In the genomic region with DNA sequence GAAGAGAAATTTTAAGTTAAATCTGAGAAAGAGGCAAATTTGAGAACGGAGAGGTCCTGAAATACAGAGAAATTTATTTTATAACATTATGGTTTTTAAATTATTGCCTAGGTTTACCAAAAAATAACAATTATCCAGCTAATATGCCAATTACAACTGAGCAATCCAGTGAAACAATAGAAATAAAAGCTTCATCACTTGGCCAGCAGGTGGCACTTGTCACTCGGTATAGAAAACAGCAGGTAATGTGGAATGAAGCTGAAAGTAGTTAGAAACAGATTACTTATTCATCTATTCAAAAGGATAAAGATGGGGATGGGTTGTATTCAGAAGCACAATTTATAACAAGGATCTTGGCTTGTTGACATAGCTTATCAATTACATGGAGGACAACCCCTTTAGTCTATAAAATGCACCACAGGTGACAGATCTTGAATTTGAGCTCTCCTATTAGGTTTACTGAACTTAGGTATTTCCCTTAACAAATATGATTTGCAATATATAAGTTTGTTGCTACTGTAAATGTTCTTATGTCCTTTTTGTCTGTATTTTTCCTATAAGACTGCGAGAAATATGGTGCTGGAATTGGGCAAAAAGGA, we compare ENCODE assay signal across 9 cellular contexts.
DNase-seq lines count a peak whose midpoint lies in the region; ATAC-seq and TF ChIP-seq lines count a peak whose summit lies in the region.
"Had no signal": no experiment of that assay in that cellular context is flagged by ENCODE, and none has a peak within 500 bp of the region (broad histone marks: within the 10 kb centered on the region; RNA-seq: fewer than 3 reads in every experiment).

No MANE protein-coding gene starts in this region.

- intact Hi-C loops in esophagus squamous epithelium (cut with DNase I): no loop called here

- no peaks in the 10 kb centered on the region for H3K9me3 ChIP-seq in esophagus squamous epithelium
- H3K9me3 ChIP-seq in neural progenitor cell (ENCODE audit: low read depth): no peaks in the 10 kb centered on the region

- TF ChIP-seq POLR2A in esophagus squamous epithelium (IDR thresholded peaks at IDR 0.05): no peak

- no peak overlapping the region for H3K4me3 ChIP-seq in esophagus squamous epithelium
- H3K4me3 ChIP-seq in neural progenitor cell: no peak overlapping the region
- H3K4me3 ChIP-seq: skin epidermis had no signal

- no peak overlapping the region for H3K4me2 ChIP-seq in neural progenitor cell

- no peaks in the 10 kb centered on the region for H3K36me3 Mint-ChIP-seq in neural progenitor cell

- H3K27ac ChIP-seq in esophagus squamous epithelium: no peak overlapping the region
- no peak overlapping the region for H3K27ac ChIP-seq in neural progenitor cell
- H3K27ac ChIP-seq: skin epidermis had no signal

- H3K27ac Mint-ChIP-seq in neural progenitor cell: no peak overlapping the region

- 30 to 31% methylated on average over 3 of the region's 3 CpGs for WGBS in esophagus squamous epithelium, 2 donors

- H3F3A ChIP-seq in neural progenitor cell (ENCODE audit: low read depth): no peaks in the 10 kb centered on the region

- H3K4me1 Mint-ChIP-seq in neural progenitor cell: peaks cover 4% of the 10 kb centered on the region

- H3K27me3 ChIP-seq in esophagus squamous epithelium: no peaks in the 10 kb centered on the region
- no peaks in the 10 kb centered on the region for H3K27me3 ChIP-seq in neural progenitor cell

- no peaks in the 10 kb centered on the region for H3K4me1 ChIP-seq in esophagus squamous epithelium
- H3K4me1 ChIP-seq in neural progenitor cell: no peaks in the 10 kb centered on the region

- no peaks in the 10 kb centered on the region for H3K9me3 Mint-ChIP-seq in neural progenitor cell

- H3K79me2 ChIP-seq in neural progenitor cell (ENCODE audit: low read depth): no peaks in the 10 kb centered on the region

- no peak overlapping the region for H2AFZ ChIP-seq in neural progenitor cell (replicated peaks)

- H4K20me1 ChIP-seq in neural progenitor cell (ENCODE audit: low read depth): no peaks in the 10 kb centered on the region

- TF ChIP-seq CTCF in esophagus squamous epithelium (IDR thresholded peaks at IDR 0.05) (peak in 5 of 6 experiments; percentile 38 to 66 (median 50)), neural progenitor cell (IDR thresholded peaks at IDR 0.05) (peak; percentile 92), omental fat pad (IDR thresholded peaks at IDR 0.05) (no peak)

- ATAC-seq in GM18502 (IDR thresholded peaks at IDR 0.05; ENCODE audit: poor library complexity, unreplicated experiment) (peak; percentile 93), HG02870 (IDR thresholded peaks at IDR 0.05; ENCODE audit: unreplicated experiment) (peak; percentile 83), omental fat pad (ENCODE audit: low FRiP score) (no peak)

- no peaks in the 10 kb centered on the region for H3K27me3 Mint-ChIP-seq in neural progenitor cell (ENCODE audit: insufficient read depth, low read depth)

- peak; percentile 36 for DNase-seq in AG20443 (ENCODE audit: low spot score)
- DNase-seq in NCI-H1694 (lab: John Stamatoyannopoulos, UW): peak; percentile 9
- DNase-seq in activated CD4-positive, alpha-beta T cell treated with anti-CD3 and anti-CD28 coated beads for 48 hours: peak; percentile 40
- DNase-seq in esophagus squamous epithelium (lab: John Stamatoyannopoulos, UW): no peak
- peak; percentile 55 for DNase-seq in neural progenitor cell (ENCODE audit: low spot score)
- no peak for DNase-seq in omental fat pad (ENCODE audit: low spot score)

- no peak overlapping the region for H3K4me3 Mint-ChIP-seq in neural progenitor cell

- H3K36me3 ChIP-seq in esophagus squamous epithelium (no peaks in the 10 kb centered on the region), neural progenitor cell (no peaks in the 10 kb centered on the region)

- H3K9ac ChIP-seq in neural progenitor cell: no peak overlapping the region

Comparison
In these comparisons a context has a peak if more than half of its experiments do, and no peak if none do; other contexts are left out.
1. DNase-seq: peak in AG20443 (single experiment), NCI-H1694 (single experiment), activated CD4-positive, alpha-beta T cell treated with anti-CD3 and anti-CD28 coated beads for 48 hours (single experiment) and neural progenitor cell (single experiment); none in esophagus squamous epithelium (single experiment) and omental fat pad (single experiment).
2. CTCF ChIP-seq: peak in esophagus squamous epithelium (5 of 6) and neural progenitor cell (single experiment); none in omental fat pad (0 of 3).